Comparison of ENCODE assay signal across 11 cellular contexts in genomic region chr14:53148612-53149202, GRCh38. TPM values are rescaled to one million over a fixed set of nuclear protein-coding genes. Genes with fewer than 3 reads are reported as not detected.
DNase-seq lines count a peak whose midpoint lies in the region; ATAC-seq, FAIRE-seq and TF ChIP-seq lines count a peak whose summit lies in the region.
"Had no signal": no experiment of that assay in that cellular context is flagged by ENCODE, and none has a peak within 500 bp of the region (broad histone marks: within the 10 kb centered on the region; RNA-seq: fewer than 3 reads in every experiment).

No MANE protein-coding gene starts in this region.

- TF ChIP-seq EP300 in GM12878 (IDR thresholded peaks at IDR 0.05; ENCODE audit: borderline replicate concordance in 1 of 2, control insufficient read depth in 1 of 2, low read depth in 2 of 2, low read length in 2 of 2) (peak; percentile 45 to 63; a peak in 2 of 4 replicates), esophagus muscularis mucosa (IDR thresholded peaks at IDR 0.05) (no peak)

- 48% methylated on average over 1 of the region's 1 CpG for whole genome bisulfite sequencing in GM12878 (ENCODE audit: insufficient coverage, insufficient replicate concordance, low lambda C conversion rate, missing lambda C conversion rate)
- 91% methylated on average over 1 of the region's 1 CpG for WGBS in esophagus muscularis mucosa

- ATAC-seq in GM12878 (peak; percentile 15), HG03460 (IDR thresholded peaks at IDR 0.05; ENCODE audit: unreplicated experiment) (no peak)

- peaks cover 12% of the 10 kb centered on the region for H3K9me3 ChIP-seq in Karpas-422 (ENCODE audit: low read length)
- H3K9me3 ChIP-seq in GM12878 (replicated peaks; ENCODE audit: control insufficient read depth, insufficient read depth, low read length) = no peaks in the 10 kb centered on the region
- H3K9me3 ChIP-seq in esophagus muscularis mucosa = peaks cover 0 to 9% (median 0%) of the 10 kb centered on the region in 4 donors

- POLR2A ChIA-PET in GM12878 (lab: Charles Lee) = interaction anchor here (1.3 to 5.8 kb wide), 3 partner anchors 17 to 200 kb away, joined by 3 to 48 read pairs (median 5); no protein-coding TSS in a partner anchor

- H4K20me1 ChIP-seq in Karpas-422 (ENCODE audit: insufficient read depth, low read depth, low read length) (peaks cover 31% of the 10 kb centered on the region), GM12878 (ENCODE audit: control insufficient read depth, insufficient read depth) (peaks cover 4% of the 10 kb centered on the region; the same call in 1 of the 2 replicates)

- H3K36me3 ChIP-seq in Karpas-422 (ENCODE audit: insufficient read depth, low read length) (peaks cover 59% of the 10 kb centered on the region), GM12878 (ENCODE audit: control insufficient read depth in 2 of 2, insufficient read depth in 2 of 2, low read length in 1 of 2) (0 out of 4 replicates have a peak, but pooled peaks cover 0 to 3% of the 10 kb centered on the region in 2 experiments), esophagus muscularis mucosa (no peaks in the 10 kb centered on the region)

- no peak for TF ChIP-seq RAD21 in GM12878 (IDR thresholded peaks at IDR 0.05; ENCODE audit: insufficient read depth, low read depth, low read length)

- intact Hi-C loops in GM12878 (cut with micrococcal nuclease; ENCODE audit: unreplicated experiment) = no loop called here
- intact Hi-C loops in esophagus muscularis mucosa (cut with DNase I) = no loop called here

- DNase-seq in AG10803 (ENCODE audit: low read depth) (peak; percentile 13), GM12865 (ENCODE audit: low read depth) (peak; percentile 73), Karpas-422 (no peak), GM12878 (ENCODE audit: low read depth, low spot score) (peak; percentile 57), DMS53 (lab: John Stamatoyannopoulos, UW) (no peak), A172 (ENCODE audit: low spot score) (no peak), esophagus muscularis mucosa (ENCODE audit: extremely low spot score) (no peak)
- DNase-seq: KG1, NCI-H2107 had no signal

- BruUV-seq in GM12878 (replicated peaks; lab: Mats Ljungman, UMichigan) = no TSS peak

- RAD21 ChIA-PET in GM12878 (lab: Charles Lee; ENCODE audit: unreplicated experiment) = interaction anchor here (0.8 to 7.0 kb wide), 5 partner anchors 22 to 84 kb away, joined by 3 to 98 read pairs (median 6); no protein-coding TSS in a partner anchor

- H3K9me2 ChIP-seq in Karpas-422 (replicated peaks; ENCODE audit: insufficient read depth, low read length) = no peaks in the 10 kb centered on the region

- no peak overlapping the region for H2AFZ ChIP-seq in Karpas-422 (ENCODE audit: low read length)
- no peak overlapping the region for H2AFZ ChIP-seq in GM12878 (ENCODE audit: control insufficient read depth, low read depth, low read length)

- H3K4me1 ChIP-seq in Karpas-422 (ENCODE audit: low read length) (peaks cover 42% of the 10 kb centered on the region), GM12878 (ENCODE audit: control insufficient read depth, insufficient read depth, low read length) (peaks cover 33% of the 10 kb centered on the region), esophagus muscularis mucosa (peaks cover 9 to 31% (median 28%) of the 10 kb centered on the region in 4 donors)

- no peak for TF ChIP-seq POLR2A in GM12878 (IDR thresholded peaks at IDR 0.05; ENCODE audit: low read depth, low read length)
- no peak for TF ChIP-seq POLR2A in esophagus muscularis mucosa (IDR thresholded peaks at IDR 0.05; ENCODE audit: low read depth)

- FAIRE-seq in GM12878 (lab: Jason Lieb, UNC) = peak; percentile 41
- FAIRE-seq: endometrium had no signal

- H3K4me2 ChIP-seq in Karpas-422 (ENCODE audit: low read depth, low read length, poor library complexity, severe bottlenecking) (peak overlapping the region; percentile 81), GM12878 (ENCODE audit: control insufficient read depth, insufficient read depth) (peak overlapping the region; percentile 96)

- H3K27me3 ChIP-seq in Karpas-422 (ENCODE audit: low read length) (no peaks in the 10 kb centered on the region), GM12878 (replicated peaks in 1 of 2; ENCODE audit: control insufficient read depth in 2 of 2, insufficient read depth in 2 of 2, low read length in 1 of 2) (no peaks in the 10 kb centered on the region), esophagus muscularis mucosa (no peaks in the 10 kb centered on the region)

- H3K27ac ChIP-seq in Karpas-422 (ENCODE audit: low read length) (peak overlapping the region; percentile 74; the same call in 1 of the 2 replicates), GM12878 (ENCODE audit: control insufficient read depth, insufficient read depth) (peak overlapping the region; percentile 88), esophagus muscularis mucosa (replicated peaks in 1 of 4) (no peak overlapping the region)

- no peak for TF ChIP-seq CTCF in AG10803 (conservative IDR thresholded peaks at IDR 0.05; ENCODE audit: low read length)
- no peak for TF ChIP-seq CTCF in GM12865 (IDR thresholded peaks at IDR 0.05; ENCODE audit: insufficient read depth, low read depth, low read length, missing control alignments)
- no peak for TF ChIP-seq CTCF in GM12878 (IDR thresholded peaks at IDR 0.05 in 2 of 3, conservative IDR thresholded peaks at IDR 0.05 in 1 of 3; ENCODE audit: control insufficient read depth in 2 of 3, extremely low read depth in 1 of 3, insufficient read depth in 1 of 3, low read depth in 3 of 3, low read length in 3 of 3)
- no peak for TF ChIP-seq CTCF in esophagus muscularis mucosa (IDR thresholded peaks at IDR 0.05)

- SMC1A ChIA-PET in GM12878 (lab: Charles Lee; ENCODE audit: uncharacterized antibody, unreplicated experiment) = interaction anchor here (0.7 to 7.5 kb wide), 15 partner anchors 10 to 553 kb away, joined by 3 to 127 read pairs (median 3); no protein-coding TSS in a partner anchor

- in situ Hi-C loops in GM12878 (cut with MboI) = no loop called here

- CTCF ChIA-PET in GM12878 (lab: Yijun Ruan, JAX) = interaction anchor here (1.0 to 6.9 kb wide), 4 partner anchors 13 to 94 kb away, joined by 4 to 60 read pairs (median 18); no protein-coding TSS in a partner anchor

- peaks cover 94% of the 10 kb centered on the region for H3K79me2 ChIP-seq in Karpas-422 (ENCODE audit: low read length)
- H3K79me2 ChIP-seq in GM12878 (ENCODE audit: control insufficient read depth, insufficient read depth, low read length) = peaks cover 92% of the 10 kb centered on the region

- H3K9ac ChIP-seq in Karpas-422 (ENCODE audit: low read length) = no peak overlapping the region
- H3K9ac ChIP-seq in GM12878 (ENCODE audit: control insufficient read depth, insufficient read depth, low read length) = 0 out of 2 replicates have a peak overlapping the region, but pooled peaks have one; percentile 42

- H3K4me3 ChIP-seq in AG10803 (ENCODE audit: low read length) = no peak overlapping the region
- H3K4me3 ChIP-seq in GM12865 (ENCODE audit: low read depth, low read length) = peak overlapping the region; percentile 82
- peak overlapping the region; percentile 86 for H3K4me3 ChIP-seq in Karpas-422 (ENCODE audit: low read length)
- peak overlapping the region; percentile 94 for H3K4me3 ChIP-seq in GM12878
- H3K4me3 ChIP-seq in esophagus muscularis mucosa = no peak overlapping the region

TF ChIP-seq in GM12878, 131 proteins besides CTCF, POLR2A, EP300 and RAD21 (continues in another document):
- TF ChIP-seq ELK1 (IDR thresholded peaks at IDR 0.05; ENCODE audit: low read depth, low read length) (no peak), IKZF2 (IDR thresholded peaks at IDR 0.05) (peak; percentile 61 to 76; a peak in 2 of 4 replicates), PBX3 (IDR thresholded peaks at IDR 0.05; ENCODE audit: insufficient replicate concordance, low read depth, low read length) (no peak), SREBF1 (IDR thresholded peaks at IDR 0.05; ENCODE audit: low read length) (no peak), IKZF1 (conservative IDR thresholded peaks at IDR 0.05) (peak; percentile 69)

RNA-seq across cellular contexts. Expression of gene DDHD1, which starts 4.4 kb away (rescaled TPM):
- 66.1 and 127 TPM in 2 replicates for total RNA-seq in Karpas-422 (2014; rRNA removed; shearing (Covaris generic); ENCODE audit: low replicate concordance)
- total RNA-seq in GM12878 (2013; cell fraction: nucleolus; rRNA removed) = 898 and 917 TPM in 2 replicates
- total RNA-seq in GM12878 (2014; rRNA removed) = 30.0 and 36.4 TPM in 2 replicates
- 52.3 and 57.1 TPM in 2 replicates for total RNA-seq in GM12878 (2014; rRNA removed; fragmentation: Illumina TruSeq; extraction: Trizol)
- 39.5 and 40.1 TPM in 2 replicates for total RNA-seq in GM12878 (2021)
- polyA plus RNA-seq in GM12878 (2011; ENCODE audit: low read depth) = 9.8 TPM
- 26.8 and 41.3 TPM in 2 replicates for polyA plus RNA-seq in GM12878 (2011; rRNA removed)
- 8.2 TPM in 2 replicates for polyA plus RNA-seq in GM12878 (2011; cell fraction: cytosol; rRNA removed)
- polyA plus RNA-seq in GM12878 (2011; cell fraction: nucleus; rRNA removed) = 33.8 and 37.3 TPM in 2 replicates
- polyA plus RNA-seq in GM12878 (2012) = 13.6 and 15.0 TPM in 2 replicates
- 26.9 and 38.2 TPM in 2 replicates for polyA plus RNA-seq in GM12878 (2014; fragmentation: Illumina TruSeq; extraction: Trizol)
- polyA plus RNA-seq in GM12878 (2014; fragmentation: Nextera tagmentation; extraction: Ambion mirVana) = 1 to 10 TPM; 7.7 to 10.0 TPM
- polyA plus RNA-seq in GM12878 (2014; rRNA removed) = 20.3 and 24.2 TPM in 2 replicates
- polyA plus RNA-seq in GM12878 (2016; fragmentation: Nextera tagmentation; extraction: Ambion mirVana) = 10 to 100 TPM; 37.7 to 42.3 TPM
- 40.4 and 48.1 TPM in 2 replicates for polyA minus RNA-seq in GM12878 (2011; rRNA and poly(A)+ RNA removed)
- polyA minus RNA-seq in GM12878 (2011; cell fraction: cytosol; rRNA and poly(A)+ RNA removed) = 9.8 and 11.6 TPM in 2 replicates
- 70.1 and 116 TPM in 2 replicates for polyA minus RNA-seq in GM12878 (2011; cell fraction: nucleus; rRNA and poly(A)+ RNA removed)
- total RNA-seq in A172 (2014; rRNA removed; shearing (Covaris generic)) = 8.0 and 8.5 TPM in 2 replicates
- total RNA-seq in esophagus muscularis mucosa = 10 to 100 TPM; 15.4 to 19.9 (median 16.2) TPM

Comparison
In these comparisons a context has a peak if more than half of its experiments do, and no peak if none do; other contexts are left out.
1. DNase-seq: peak in AG10803 (single experiment), GM12865 (single experiment) and GM12878 (single experiment); none in Karpas-422 (single experiment), DMS53 (single experiment), A172 (single experiment) and esophagus muscularis mucosa (single experiment).
2. H3K4me3 ChIP-seq: peak in GM12865 (single experiment), Karpas-422 (single experiment) and GM12878 (single experiment); none in AG10803 (single experiment) and esophagus muscularis mucosa (0 of 4).
3. H3K27ac ChIP-seq: peak in Karpas-422 (single experiment) and GM12878 (single experiment); none in esophagus muscularis mucosa (0 of 4).